14 cellular contexts compared by ENCODE assay signal in the genomic region with DNA sequence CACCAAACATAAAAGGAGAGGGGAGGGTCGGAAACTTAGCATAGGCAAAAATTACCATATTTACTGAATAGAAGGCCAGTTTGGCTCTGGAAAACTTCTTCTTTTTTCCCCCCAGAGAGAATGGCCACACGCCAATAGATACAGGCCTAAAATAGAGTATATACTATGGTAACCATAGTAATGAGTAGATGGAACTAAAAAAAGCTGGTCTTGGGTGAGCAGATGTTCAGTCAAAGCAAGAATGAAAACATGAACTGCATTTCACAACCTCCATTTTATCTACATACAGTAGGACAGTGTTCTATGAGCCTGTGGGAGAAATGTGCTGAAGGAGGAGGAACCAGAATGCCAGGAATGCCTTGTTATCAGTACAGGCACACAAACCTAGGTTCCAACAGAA.
DNase-seq lines count a peak whose midpoint lies in the region; ATAC-seq, FAIRE-seq and TF ChIP-seq lines count a peak whose summit lies in the region.
"Had no signal": no experiment of that assay in that cellular context is flagged by ENCODE, and none has a peak within 500 bp of the region (broad histone marks: within the 10 kb centered on the region; RNA-seq: fewer than 3 reads in every experiment).

No MANE protein-coding gene starts in this region.

- H3K4me3 Mint-ChIP-seq in activated T-helper 1 cell treated with anti-CD3 and anti-CD28 coated beads, Interleukin-12 subunit alpha, Interleukin-12 subunit beta, Interleukin-2, Interleukin-4 antibody, amounts not matched to agents 30 ng/mL and 10 ng/mL and 1 ng/mL, durations not matched to agents 14 hours and 24 hours and 36 hours, result no peak overlapping the region

- no peak for TF ChIP-seq POLR2A in HepG2 (IDR thresholded peaks at IDR 0.05; ENCODE audit: insufficient read depth in 1 of 2, low read depth in 2 of 2, low read length in 2 of 2)
- no peak for TF ChIP-seq POLR2A in right lobe of liver (IDR thresholded peaks at IDR 0.05)

- ATAC-seq in HepG2, result peak; percentile 70
- ATAC-seq in right lobe of liver, result no peak
- ATAC-seq in HG03521 (IDR thresholded peaks at IDR 0.05; ENCODE audit: unreplicated experiment), result peak; percentile 81
- ATAC-seq in GM19324 (IDR thresholded peaks at IDR 0.05; ENCODE audit: low FRiP score, unreplicated experiment), result no peak
- ATAC-seq: A549 had no signal

- TF ChIP-seq EP300 in HepG2 (IDR thresholded peaks at IDR 0.05; ENCODE audit: low read depth in 2 of 2, low read length in 2 of 2) (no peak), HepG2 (CRISPR knock-in tag; IDR thresholded peaks at IDR 0.05; ENCODE audit: borderline replicate concordance) (no peak)

- no peaks in the 10 kb centered on the region for H3K4me1 Mint-ChIP-seq in activated T-helper 1 cell treated with anti-CD3 and anti-CD28 coated beads, Interleukin-12 subunit alpha, Interleukin-12 subunit beta, Interleukin-2, Interleukin-4 antibody, amounts not matched to agents 30 ng/mL and 10 ng/mL and 1 ng/mL, durations not matched to agents 14 hours and 24 hours and 36 hours (ENCODE audit: low read depth)

- no peak overlapping the region for H3K9ac ChIP-seq in HepG2 (ENCODE audit: insufficient read depth, low read depth, low read length)

- BruUV-seq in HepG2 (replicated peaks; lab: Mats Ljungman, UMichigan), result no TSS peak

- intact Hi-C loops in HepG2 (cut with micrococcal nuclease; ENCODE audit: unreplicated experiment), result no loop called here
- intact Hi-C loops in right lobe of liver (cut with DNase I), result no loop called here
- intact Hi-C loops in activated T-helper 1 cell treated with anti-CD3 and anti-CD28 coated beads, Interleukin-12 subunit alpha, Interleukin-12 subunit beta, Interleukin-2, Interleukin-4 antibody, amounts not matched to agents 30 ng/mL and 10 ng/mL and 1 ng/mL, durations not matched to agents 14 hours and 24 hours and 36 hours (cut with micrococcal nuclease), result no loop called here

- H3K4me2 ChIP-seq in HepG2 (ENCODE audit: low read depth, low read length), result no peak overlapping the region
- H3K4me2 ChIP-seq: A549 had no signal

- H3K79me2 ChIP-seq in HepG2 (ENCODE audit: insufficient read depth, low read length), result no peaks in the 10 kb centered on the region

- no peak for TF ChIP-seq CTCF in HepG2 (CRISPR knock-in tag; IDR thresholded peaks at IDR 0.05)
- TF ChIP-seq CTCF in right lobe of liver (IDR thresholded peaks at IDR 0.05), result no peak

- H3K36me3 ChIP-seq in HepG2 (replicated peaks in 1 of 2; ENCODE audit: control insufficient read depth in 1 of 2, insufficient read depth in 2 of 2, low read length in 2 of 2), result no peaks in the 10 kb centered on the region
- H3K36me3 ChIP-seq in right lobe of liver, result no peaks in the 10 kb centered on the region

- DNase-seq in HepG2 (ENCODE audit: low spot score), result peak; percentile 32
- DNase-seq in right lobe of liver, result no peak
- peak; percentile 54 for DNase-seq in astrocyte of the hippocampus (ENCODE audit: low read depth, low spot score)
- no peak for DNase-seq in activated T-helper 1 cell treated with anti-CD3 and anti-CD28 coated beads, Interleukin-12 subunit alpha, Interleukin-12 subunit beta, Interleukin-2, Interleukin-4 antibody, amounts not matched to agents 30 ng/mL and 10 ng/mL and 1 ng/mL, durations not matched to agents 14 hours and 24 hours and 36 hours (ENCODE audit: low spot score)
- no peak for DNase-seq in ecto neural progenitor cell (ENCODE audit: low spot score)
- no peak for DNase-seq in G401 (ENCODE audit: low spot score)
- DNase-seq: NCI-H1092, T-helper 9 cell had no signal

- H3K9me3 ChIP-seq in HepG2 (ENCODE audit: low read length), result no peaks in the 10 kb centered on the region
- no peaks in the 10 kb centered on the region for H3K9me3 ChIP-seq in right lobe of liver
- H3K9me3 ChIP-seq: A549 had no signal

- H3K27me3 ChIP-seq in HepG2 (ENCODE audit: control insufficient read depth in 1 of 2, insufficient read depth in 2 of 2, low read length in 2 of 2), result no peaks in the 10 kb centered on the region
- H3K27me3 ChIP-seq in right lobe of liver, result no peaks in the 10 kb centered on the region

- H3K4me1 ChIP-seq in HepG2 (ENCODE audit: insufficient read depth, low read length) (no peaks in the 10 kb centered on the region), right lobe of liver (no peaks in the 10 kb centered on the region)
- H3K4me1 ChIP-seq: A549 had no signal

- no peak for FAIRE-seq in HepG2 (lab: Jason Lieb, UNC)
- FAIRE-seq: GM19239, keratinocyte, urothelium cell line had no signal

- no peak overlapping the region for H3K27ac Mint-ChIP-seq in activated T-helper 1 cell treated with anti-CD3 and anti-CD28 coated beads, Interleukin-12 subunit alpha, Interleukin-12 subunit beta, Interleukin-2, Interleukin-4 antibody, amounts not matched to agents 30 ng/mL and 10 ng/mL and 1 ng/mL, durations not matched to agents 14 hours and 24 hours and 36 hours

- CTCF ChIA-PET in HepG2 (lab: Yijun Ruan, JAX; ENCODE audit: low intra/inter-chr PET ratio, low total read pairs), result no interaction called here

- TF ChIP-seq RAD21 in HepG2 (CRISPR knock-in tag; IDR thresholded peaks at IDR 0.05), result no peak

- no peaks in the 10 kb centered on the region for H4K20me1 ChIP-seq in HepG2 (ENCODE audit: insufficient read depth, low read length)

- POLR2A ChIA-PET in HepG2 (lab: Yijun Ruan, JAX), result no interaction called here

- H3K36me3 Mint-ChIP-seq in activated T-helper 1 cell treated with anti-CD3 and anti-CD28 coated beads, Interleukin-12 subunit alpha, Interleukin-12 subunit beta, Interleukin-2, Interleukin-4 antibody, amounts not matched to agents 30 ng/mL and 10 ng/mL and 1 ng/mL, durations not matched to agents 14 hours and 24 hours and 36 hours (ENCODE audit: low read depth), result no peaks in the 10 kb centered on the region

- no peak overlapping the region for H3K27ac ChIP-seq in HepG2 (ENCODE audit: extremely low read length, insufficient read depth, low read length)
- no peak overlapping the region for H3K27ac ChIP-seq in right lobe of liver
- H3K27ac ChIP-seq: A549 had no signal

- H3K4me3 ChIP-seq in HepG2 (replicated peaks in 1 of 3; ENCODE audit: insufficient read depth in 1 of 3, low read depth in 2 of 3, low read length in 3 of 3) (no peak overlapping the region), right lobe of liver (no peak overlapping the region)
- H3K4me3 ChIP-seq: A549 had no signal

- H2AFZ ChIP-seq in HepG2 (ENCODE audit: low read length), result no peak overlapping the region

- in situ Hi-C loops in HepG2 (cut with HindIII; ENCODE audit: extremely low pct_ligation_motif_present, low pct_unique_long_range_greater_than_20kb), result no loop called here
- in situ Hi-C loops in G401 (cut with HindIII; ENCODE audit: low sequenced_read_pairs), result no loop called here

- H3K9me3 Mint-ChIP-seq in activated T-helper 1 cell treated with anti-CD3 and anti-CD28 coated beads, Interleukin-12 subunit alpha, Interleukin-12 subunit beta, Interleukin-2, Interleukin-4 antibody, amounts not matched to agents 30 ng/mL and 10 ng/mL and 1 ng/mL, durations not matched to agents 14 hours and 24 hours and 36 hours, result no peaks in the 10 kb centered on the region

- 25% methylated on average over 2 of the region's 2 CpGs for WGBS in HepG2 (ENCODE audit: low lambda C conversion rate)
- WGBS in right lobe of liver (ENCODE audit: insufficient coverage, low coverage, low lambda C conversion rate, missing lambda C conversion rate), result 47% methylated on average over 2 of the region's 2 CpGs

- H3K27me3 Mint-ChIP-seq in activated T-helper 1 cell treated with anti-CD3 and anti-CD28 coated beads, Interleukin-12 subunit alpha, Interleukin-12 subunit beta, Interleukin-2, Interleukin-4 antibody, amounts not matched to agents 30 ng/mL and 10 ng/mL and 1 ng/mL, durations not matched to agents 14 hours and 24 hours and 36 hours (ENCODE audit: insufficient read depth), result peaks cover 5% of the 10 kb centered on the region

TF ChIP-seq in HepG2, 621 proteins besides CTCF, POLR2A, EP300 and RAD21 (continues in another document):
- no peak for TF ChIP-seq NCOA2 (CRISPR knock-in tag; IDR thresholded peaks at IDR 0.05)
- TF ChIP-seq ZSCAN12 (CRISPR knock-in tag; IDR thresholded peaks at IDR 0.05), result no peak
- no peak for TF ChIP-seq RORA (CRISPR knock-in tag; IDR thresholded peaks at IDR 0.05)
- no peak for TF ChIP-seq CHD4 (IDR thresholded peaks at IDR 0.05; ENCODE audit: borderline replicate concordance, low read length)
- no peak for TF ChIP-seq ETV6 (CRISPR knock-in tag; conservative IDR thresholded peaks at IDR 0.05)
- no peak for TF ChIP-seq PHF5A (CRISPR knock-in tag; IDR thresholded peaks at IDR 0.05; ENCODE audit: low read depth, unreplicated experiment)
- no peak for TF ChIP-seq ZNF574 (CRISPR knock-in tag; IDR thresholded peaks at IDR 0.05)
- no peak for TF ChIP-seq FOSL1 (CRISPR knock-in tag; IDR thresholded peaks at IDR 0.05; ENCODE audit: borderline replicate concordance)
- no peak for TF ChIP-seq SETDB1 (CRISPR knock-in tag; IDR thresholded peaks at IDR 0.05; ENCODE audit: borderline replicate concordance)
- no peak for TF ChIP-seq YEATS4 (CRISPR knock-in tag; IDR thresholded peaks at IDR 0.05; ENCODE audit: borderline replicate concordance)
- no peak for TF ChIP-seq ZFP36L2 (CRISPR knock-in tag; IDR thresholded peaks at IDR 0.05)

Comparison
In these comparisons a context has a peak if more than half of its experiments do, and no peak if none do; other contexts are left out.
1. ATAC-seq: peak in HepG2 (single experiment) and HG03521 (single experiment); none in right lobe of liver (0 of 4) and GM19324 (single experiment).
2. DNase-seq: peak in HepG2 (single experiment) and astrocyte of the hippocampus (single experiment); none in right lobe of liver (0 of 3), activated T-helper 1 cell treated with anti-CD3 and anti-CD28 coated beads, Interleukin-12 subunit alpha, Interleukin-12 subunit beta, Interleukin-2, Interleukin-4 antibody, amounts not matched to agents 30 ng/mL and 10 ng/mL and 1 ng/mL, durations not matched to agents 14 hours and 24 hours and 36 hours (single experiment), ecto neural progenitor cell (single experiment) and G401 (single experiment).